ENCODE assay signal across 26 cellular contexts in the genomic region with DNA sequence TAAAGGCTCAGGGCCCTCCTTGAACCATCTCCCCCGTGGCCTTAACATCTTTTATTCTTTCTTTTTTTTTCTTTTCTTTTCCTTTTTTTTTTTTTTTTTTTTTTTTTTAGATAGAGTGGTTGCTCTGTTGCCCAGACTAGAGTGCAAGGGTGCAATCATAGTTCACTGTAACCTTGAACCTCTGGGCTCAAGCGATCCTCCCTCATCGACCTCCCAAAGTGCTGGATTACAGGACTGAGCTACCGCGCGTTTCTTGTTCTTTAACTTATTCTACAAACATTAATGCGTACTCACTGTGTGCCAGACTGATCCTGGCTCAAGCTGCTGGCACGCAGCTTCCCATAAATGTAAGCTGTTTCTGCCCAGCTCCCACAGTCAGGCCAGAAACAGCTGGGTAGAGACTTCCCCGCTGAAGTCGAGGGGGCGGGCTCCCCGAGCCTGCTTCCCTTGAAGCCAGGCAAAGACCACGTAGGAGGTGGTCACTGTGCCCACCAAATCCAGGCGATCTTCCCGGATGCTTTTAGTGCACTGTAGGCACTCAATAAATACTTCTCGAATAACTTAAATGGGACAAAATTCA. TPM values are rescaled to one million over a fixed set of nuclear protein-coding genes. Genes with fewer than 3 reads are reported as not detected.
DNase-seq lines count a peak whose midpoint lies in the region; ATAC-seq, FAIRE-seq and TF ChIP-seq lines count a peak whose summit lies in the region.
"Had no signal": no experiment of that assay in that cellular context is flagged by ENCODE, and none has a peak within 500 bp of the region (broad histone marks: within the 10 kb centered on the region; RNA-seq: fewer than 3 reads in every experiment).

No MANE protein-coding gene starts in this region.

- POLR2A ChIA-PET in CD8-positive, alpha-beta memory T cell (lab: Charles Lee): no interaction called here

- peaks cover 43% of the 10 kb centered on the region for H3K4me1 Mint-ChIP-seq in dendritic cell treated with granulocyte-macrophage colony-stimulating factor and Interleukin-4, amounts not matched to agents 40 ng/mL and 50 ng/mL, for 4 days (ENCODE audit: low read depth)
- peaks cover 15 to 28% (median 21%) of the 10 kb centered on the region in 3 donors for H3K4me1 Mint-ChIP-seq in naive B cell
- H3K4me1 Mint-ChIP-seq in CD8-positive, alpha-beta memory T cell: peaks cover 9 to 27% (median 11%) of the 10 kb centered on the region in 3 donors

- H3K27me3 ChIP-seq in cardiac muscle cell: peaks cover 100% of the 10 kb centered on the region
- H3K27me3 ChIP-seq in CD8-positive, alpha-beta memory T cell (ENCODE audit: insufficient read depth, low read length, poor library complexity, severe bottlenecking): peaks cover 66% of the 10 kb centered on the region

- H3K27ac ChIP-seq in cardiac muscle cell: no peak overlapping the region
- H3K27ac ChIP-seq in kidney (ENCODE audit: low read depth in 2 of 2, low read length in 2 of 2): no peak overlapping the region
- H3K27ac ChIP-seq in CD8-positive, alpha-beta memory T cell (ENCODE audit: low read depth, low read length): no peak overlapping the region
- H3K27ac ChIP-seq: C4-2B, foreskin keratinocyte, right lobe of liver, upper lobe of right lung had no signal

- no peak overlapping the region for H3K9ac ChIP-seq in kidney (ENCODE audit: low read length in 2 of 2)

- TF ChIP-seq CTCF in cardiac muscle cell (IDR thresholded peaks at IDR 0.05; ENCODE audit: low read depth, low read length): no peak
- no peak for TF ChIP-seq CTCF in kidney (IDR thresholded peaks at IDR 0.05; ENCODE audit: borderline replicate concordance, extremely low read depth, insufficient read depth)

- no peak overlapping the region for H3K27ac Mint-ChIP-seq in dendritic cell treated with granulocyte-macrophage colony-stimulating factor and Interleukin-4, amounts not matched to agents 40 ng/mL and 50 ng/mL, for 4 days
- peak overlapping the region in 2 of 6 donors; percentile 14 to 73 for H3K27ac Mint-ChIP-seq in naive B cell
- no peak overlapping the region for H3K27ac Mint-ChIP-seq in CD8-positive, alpha-beta memory T cell
- H3K27ac Mint-ChIP-seq: activated CD4-positive, alpha-beta T cell treated with anti-CD3 and anti-CD28 coated beads, Interleukin-2, amount 10 ng/mL, durations not matched to agents 24 days and 14 days; activated naive CD4-positive, alpha-beta T cell treated with anti-CD3 and anti-CD28 coated beads for 36 hours; mesothelial cell of epicardium; stimulated activated memory B cell treated with anti-CD40 and anti-IgM and Interleukin-4, amounts not matched to agents 10 μg/mL and 1 μg/mL and 100 μg/mL, for 72 hours had no signal

- H3K36me3 ChIP-seq in cardiac muscle cell (no peaks in the 10 kb centered on the region), kidney (ENCODE audit: control insufficient read depth in 1 of 2, insufficient read depth in 2 of 2, low read length in 2 of 2) (no peaks in the 10 kb centered on the region)
- H3K36me3 ChIP-seq in CD8-positive, alpha-beta memory T cell (ENCODE audit: insufficient read depth, low read length): no peaks in the 10 kb centered on the region
- H3K36me3 ChIP-seq: right lobe of liver, upper lobe of right lung had no signal

- no peak for ATAC-seq in left cardiac atrium
- no peak for ATAC-seq in naive B cell (ENCODE audit: low read depth in 2 of 2)
- ATAC-seq: foreskin keratinocyte; GM12878; HCT116; stimulated activated memory B cell treated with anti-CD40 and anti-IgM and Interleukin-4, amounts not matched to agents 10 μg/mL and 1 μg/mL and 100 μg/mL, for 72 hours had no signal

- H3K4me3 ChIP-seq in cardiac muscle cell: peak overlapping the region; percentile 9
- no peak overlapping the region for H3K4me3 ChIP-seq in kidney (ENCODE audit: low read length in 2 of 2)
- no peak overlapping the region for H3K4me3 ChIP-seq in CD8-positive, alpha-beta memory T cell (ENCODE audit: low read length)
- H3K4me3 ChIP-seq: GM12878, right lobe of liver had no signal

- H3K4me1 ChIP-seq in cardiac muscle cell (ENCODE audit: low read depth): no peaks in the 10 kb centered on the region
- H3K4me1 ChIP-seq in kidney (ENCODE audit: control insufficient read depth in 1 of 2, insufficient read depth in 1 of 2, low read depth in 1 of 2, low read length in 2 of 2): peaks cover 0 to 3% of the 10 kb centered on the region in 2 donors
- H3K4me1 ChIP-seq in CD8-positive, alpha-beta memory T cell (ENCODE audit: insufficient read depth, low read length): peaks cover 8% of the 10 kb centered on the region
- H3K4me1 ChIP-seq: foreskin keratinocyte, upper lobe of right lung had no signal

- intact Hi-C loops in left cardiac atrium (cut with DNase I) (no loop called here), kidney (cut with DNase I) (no loop called here)
- intact Hi-C loops in dendritic cell treated with granulocyte-macrophage colony-stimulating factor and Interleukin-4, amounts not matched to agents 40 ng/mL and 50 ng/mL, for 4 days (cut with micrococcal nuclease): no loop called here

- H3K4me3 Mint-ChIP-seq in dendritic cell treated with granulocyte-macrophage colony-stimulating factor and Interleukin-4, amounts not matched to agents 40 ng/mL and 50 ng/mL, for 4 days: peak overlapping the region; percentile 76
- peak overlapping the region; percentile 25 to 80 (median 60) for H3K4me3 Mint-ChIP-seq in naive B cell
- peak overlapping the region in 1 of 7 donors; percentile 13 for H3K4me3 Mint-ChIP-seq in CD8-positive, alpha-beta memory T cell
- H3K4me3 Mint-ChIP-seq: mesothelial cell of epicardium; stimulated activated memory B cell treated with anti-CD40 and anti-IgM and Interleukin-4, amounts not matched to agents 10 μg/mL and 1 μg/mL and 100 μg/mL, for 72 hours had no signal

- H3K36me3 Mint-ChIP-seq in dendritic cell treated with granulocyte-macrophage colony-stimulating factor and Interleukin-4, amounts not matched to agents 40 ng/mL and 50 ng/mL, for 4 days (ENCODE audit: low read depth): no peaks in the 10 kb centered on the region
- H3K36me3 Mint-ChIP-seq in naive B cell: peaks cover 6 to 8% of the 10 kb centered on the region in 2 donors
- H3K36me3 Mint-ChIP-seq in CD8-positive, alpha-beta memory T cell: no peaks in the 10 kb centered on the region
- H3K36me3 Mint-ChIP-seq: mesothelial cell of epicardium; stimulated activated memory B cell treated with anti-CD40 and anti-IgM and Interleukin-4, amounts not matched to agents 10 μg/mL and 1 μg/mL and 100 μg/mL, for 72 hours had no signal

- CTCF ChIA-PET in CD8-positive, alpha-beta memory T cell (lab: Charles Lee): no interaction called here

- no peaks in the 10 kb centered on the region for H3K9me3 Mint-ChIP-seq in dendritic cell treated with granulocyte-macrophage colony-stimulating factor and Interleukin-4, amounts not matched to agents 40 ng/mL and 50 ng/mL, for 4 days
- H3K9me3 Mint-ChIP-seq in naive B cell: peaks cover 0 to 5% (median 0%) of the 10 kb centered on the region in 7 donors
- no peaks in the 10 kb centered on the region for H3K9me3 Mint-ChIP-seq in CD8-positive, alpha-beta memory T cell
- H3K9me3 Mint-ChIP-seq: activated CD4-positive, alpha-beta T cell treated with anti-CD3 and anti-CD28 coated beads, Interleukin-2, amount 10 ng/mL, durations not matched to agents 24 days and 14 days; activated naive CD4-positive, alpha-beta T cell treated with anti-CD3 and anti-CD28 coated beads for 36 hours; mesothelial cell of epicardium; stimulated activated memory B cell treated with anti-CD40 and anti-IgM and Interleukin-4, amounts not matched to agents 10 μg/mL and 1 μg/mL and 100 μg/mL, for 72 hours had no signal

- FAIRE-seq in kidney (lab: Jason Lieb, UNC): no peak
- FAIRE-seq: GM12878 had no signal

- no peak for DNase-seq in cardiac muscle cell (ENCODE audit: low read depth in 1 of 2, low spot score in 1 of 2)
- no peak for DNase-seq in left cardiac atrium
- DNase-seq in naive B cell: no peak
- DNase-seq in ureter (ENCODE audit: low spot score): peak; percentile 14
- no peak for DNase-seq in kidney
- DNase-seq in GOT3 (lab: John Stamatoyannopoulos, UW): no peak
- no peak for DNase-seq in CD8-positive, alpha-beta memory T cell
- DNase-seq: activated CD4-positive, alpha-beta T cell treated with anti-CD3 and anti-CD28 coated beads, Interleukin-2, amount 10 ng/mL, durations not matched to agents 24 days and 14 days; activated naive CD4-positive, alpha-beta T cell treated with anti-CD3 and anti-CD28 coated beads for 36 hours; activated T-cell treated with anti-CD3 and anti-CD28 coated beads for 4 hours; DMS153; foreskin keratinocyte; GF-D8; NCI-H1694; NCI-H2227 treated with DMSO at 0.1 percent for 48 hours; NCI-H774; OCI-M1; right lobe of liver; Right ventricle myocardium superior; upper lobe of right lung had no signal

- peaks cover 77% of the 10 kb centered on the region for H3K27me3 Mint-ChIP-seq in dendritic cell treated with granulocyte-macrophage colony-stimulating factor and Interleukin-4, amounts not matched to agents 40 ng/mL and 50 ng/mL, for 4 days
- peaks cover 70 to 78% (median 76%) of the 10 kb centered on the region in 3 donors for H3K27me3 Mint-ChIP-seq in naive B cell
- peaks cover 55 to 84% of the 10 kb centered on the region in 2 donors for H3K27me3 Mint-ChIP-seq in CD8-positive, alpha-beta memory T cell

- H3K9me3 ChIP-seq in cardiac muscle cell (ENCODE audit: low read depth) (no peaks in the 10 kb centered on the region), kidney (ENCODE audit: control insufficient read depth in 1 of 2, low read length in 2 of 2) (no peaks in the 10 kb centered on the region)
- no peaks in the 10 kb centered on the region for H3K9me3 ChIP-seq in CD8-positive, alpha-beta memory T cell (ENCODE audit: low read length)
- H3K9me3 ChIP-seq: right lobe of liver, upper lobe of right lung had no signal

RNA-seq across cellular contexts. Expression of gene VAX2, which starts 6.2 kb away (rescaled TPM):
- total RNA-seq in cardiac muscle cell: 0.21 TPM in 1 of 2 replicates, not detected in the other
- polyA plus RNA-seq in cardiac muscle cell: 0.30 TPM in 1 of 2 replicates, not detected in the other
- total RNA-seq in left cardiac atrium: under 1 TPM; 0.47 to 0.81 TPM
- not detected for polyA plus RNA-seq in naive B cell (ENCODE audit: low read depth in 6 of 6)
- 0.44 TPM for total RNA-seq in ureter
- total RNA-seq in kidney: 2.6 TPM
- polyA plus RNA-seq in kidney (ENCODE audit: insufficient read depth, low read depth, low replicate concordance): 0.71 TPM
- not detected for total RNA-seq in CD8-positive, alpha-beta memory T cell
- polyA plus RNA-seq in CD8-positive, alpha-beta memory T cell: not detected
- total RNA-seq: activated CD4-positive, alpha-beta T cell treated with anti-CD3 and anti-CD28 coated beads, Interleukin-2, amount 10 ng/mL, durations not matched to agents 24 days and 14 days; activated naive CD4-positive, alpha-beta T cell treated with anti-CD3 and anti-CD28 coated beads for 36 hours; GM12878; right lobe of liver had no signal
- polyA plus RNA-seq: GM12878 had no signal

RNA-seq across cellular contexts. Expression of gene ATP6V1B1, which starts 29.2 kb away (rescaled TPM):
- total RNA-seq in cardiac muscle cell: 0.81 and 3.0 TPM in 2 replicates
- 1.00 TPM in 1 of 2 replicates, not detected in the other for polyA plus RNA-seq in cardiac muscle cell
- under 1 TPM; 0.85 to 0.89 TPM for total RNA-seq in left cardiac atrium
- polyA plus RNA-seq in naive B cell (ENCODE audit: low read depth in 6 of 6): not detected
- total RNA-seq in ureter: 2.4 TPM
- total RNA-seq in kidney: 37.9 TPM
- polyA plus RNA-seq in kidney (ENCODE audit: insufficient read depth, low read depth, low replicate concordance): 400 TPM
- total RNA-seq in CD8-positive, alpha-beta memory T cell: not detected
- not detected for polyA plus RNA-seq in CD8-positive, alpha-beta memory T cell
- total RNA-seq: activated CD4-positive, alpha-beta T cell treated with anti-CD3 and anti-CD28 coated beads, Interleukin-2, amount 10 ng/mL, durations not matched to agents 24 days and 14 days; activated naive CD4-positive, alpha-beta T cell treated with anti-CD3 and anti-CD28 coated beads for 36 hours; foreskin keratinocyte; GM12878; mesothelial cell of epicardium had no signal
- polyA plus RNA-seq: GM12878 had no signal
